ENCODE assay signal across 17 cellular contexts in the genomic region with DNA sequence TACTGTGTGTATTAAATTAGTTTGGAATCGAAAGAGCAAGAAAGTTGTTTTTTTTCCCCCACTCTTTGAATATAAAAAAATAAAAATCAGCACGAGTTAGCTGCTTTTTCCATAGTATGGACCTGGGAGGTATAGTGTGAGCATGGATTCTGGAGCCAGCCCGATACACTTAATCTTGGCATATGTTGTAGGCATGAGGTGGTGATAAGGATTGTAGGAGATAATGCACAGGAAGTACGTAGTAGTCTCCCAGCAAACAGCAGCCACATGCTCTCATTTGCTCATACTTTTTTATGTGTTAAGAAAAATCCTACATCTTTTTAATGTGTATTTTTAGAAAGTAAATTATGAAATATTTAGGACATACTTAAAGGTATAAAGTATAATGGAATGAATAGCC. TPM values are rescaled to one million over a fixed set of nuclear protein-coding genes. Genes with fewer than 3 reads are reported as not detected.
DNase-seq lines count a peak whose midpoint lies in the region; ATAC-seq, FAIRE-seq and TF ChIP-seq lines count a peak whose summit lies in the region.
"Had no signal": no experiment of that assay in that cellular context is flagged by ENCODE, and none has a peak within 500 bp of the region (broad histone marks: within the 10 kb centered on the region; RNA-seq: fewer than 3 reads in every experiment).

No MANE protein-coding gene starts in this region.

- H2AFZ ChIP-seq in HepG2 (ENCODE audit: low read length), result no peak overlapping the region

- H3K27ac ChIP-seq in gastrocnemius medialis, result peak overlapping the region; percentile 96 to 100 (median 98)
- no peak overlapping the region for H3K27ac ChIP-seq in HepG2 (ENCODE audit: extremely low read length, insufficient read depth, low read length)
- H3K27ac ChIP-seq: SJCRH30 had no signal

- no peak for FAIRE-seq in HepG2 (lab: Jason Lieb, UNC)
- FAIRE-seq: endothelial cell of umbilical vein, GM18507, pancreas had no signal

- ATAC-seq in gastrocnemius medialis (no peak), HepG2 (no peak)
- no peak for ATAC-seq in effector memory CD8-positive, alpha-beta T cell (replicated peaks)
- ATAC-seq: pancreas had no signal

- TF ChIP-seq RAD21 in HepG2 (CRISPR knock-in tag; IDR thresholded peaks at IDR 0.05), result no peak

- H3K4me3 Mint-ChIP-seq in activated CD4-positive, alpha-beta memory T cell treated with anti-CD3 and anti-CD28 coated beads, Interleukin-2, amount 10 ng/mL, durations not matched to agents 7 days and 5 days, result peak overlapping the region; percentile 7
- no peak overlapping the region for H3K4me3 Mint-ChIP-seq in activated CD4-positive, alpha-beta memory T cell treated with anti-CD3 and anti-CD28 coated beads for 36 hours
- no peak overlapping the region for H3K4me3 Mint-ChIP-seq in effector memory CD8-positive, alpha-beta T cell

- DNase-seq in activated CD4-positive, alpha-beta memory T cell treated with anti-CD3 and anti-CD28 coated beads, Interleukin-2, amount 10 ng/mL, durations not matched to agents 7 days and 5 days, result no peak
- no peak for DNase-seq in activated CD4-positive, alpha-beta memory T cell treated with anti-CD3 and anti-CD28 coated beads for 36 hours
- DNase-seq in OCI-M1 (lab: John Stamatoyannopoulos, UW) (peak; percentile 30), erythroblast (lab: John Stamatoyannopoulos, UW) (peak; percentile 65 to 85), gastrocnemius medialis (no peak), NCI-H748 treated with DMSO at 0.1 percent for 48 hours (lab: John Stamatoyannopoulos, UW) (no peak), HepG2 (ENCODE audit: low spot score) (no peak)
- DNase-seq in effector memory CD8-positive, alpha-beta T cell, result no peak
- DNase-seq: midbrain; NCI-H1105 treated with DMSO at 0.1 percent for 48 hours; pancreas; SJCRH30; stimulated activated CD4-positive, alpha-beta T cell treated with anti-CD3 and anti-CD28 coated beads, Interleukin-15, amount 100 ng/mL, for 24 hours; WERI-Rb-1 had no signal

- no peaks in the 10 kb centered on the region for H3K27me3 ChIP-seq in gastrocnemius medialis
- no peaks in the 10 kb centered on the region; a peak in 1 of 5 replicates for H3K27me3 ChIP-seq in HepG2 (ENCODE audit: control insufficient read depth in 1 of 2, insufficient read depth in 2 of 2, low read length in 2 of 2)
- H3K27me3 ChIP-seq: pancreas, SJCRH30 had no signal

- no peaks in the 10 kb centered on the region for H3K9me3 Mint-ChIP-seq in activated CD4-positive, alpha-beta memory T cell treated with anti-CD3 and anti-CD28 coated beads, Interleukin-2, amount 10 ng/mL, durations not matched to agents 7 days and 5 days
- no peaks in the 10 kb centered on the region for H3K9me3 Mint-ChIP-seq in activated CD4-positive, alpha-beta memory T cell treated with anti-CD3 and anti-CD28 coated beads for 36 hours
- H3K9me3 Mint-ChIP-seq in effector memory CD8-positive, alpha-beta T cell, result no peaks in the 10 kb centered on the region

- H3K4me1 Mint-ChIP-seq in activated CD4-positive, alpha-beta memory T cell treated with anti-CD3 and anti-CD28 coated beads, Interleukin-2, amount 10 ng/mL, durations not matched to agents 7 days and 5 days, result peaks cover 20% of the 10 kb centered on the region
- H3K4me1 Mint-ChIP-seq in activated CD4-positive, alpha-beta memory T cell treated with anti-CD3 and anti-CD28 coated beads for 36 hours (ENCODE audit: low read depth), result peaks cover 6% of the 10 kb centered on the region
- H3K4me1 Mint-ChIP-seq in effector memory CD8-positive, alpha-beta T cell (ENCODE audit: low read depth in 2 of 2), result peaks cover 12 to 17% of the 10 kb centered on the region in 2 donors

- no peak overlapping the region for H3K27ac Mint-ChIP-seq in activated CD4-positive, alpha-beta memory T cell treated with anti-CD3 and anti-CD28 coated beads, Interleukin-2, amount 10 ng/mL, durations not matched to agents 7 days and 5 days
- H3K27ac Mint-ChIP-seq in activated CD4-positive, alpha-beta memory T cell treated with anti-CD3 and anti-CD28 coated beads for 36 hours, result no peak overlapping the region
- no peak overlapping the region for H3K27ac Mint-ChIP-seq in effector memory CD8-positive, alpha-beta T cell

- intact Hi-C loops in activated CD4-positive, alpha-beta memory T cell treated with anti-CD3 and anti-CD28 coated beads for 36 hours (cut with micrococcal nuclease), result loop anchor here (5.0 to 10.0 kb wide), 4 partner anchors 391 to 1047 kb away; partner anchors contain the start of genes ATAD2B and NCOA1
- intact Hi-C loops in gastrocnemius medialis (cut with DNase I; ENCODE audit: low total_unique reads), result loop anchor here (5.0 to 10.0 kb wide), 3 partner anchors 53 to 371 kb away; partner anchors contain the start of gene DNMT3A
- intact Hi-C loops in HepG2 (cut with micrococcal nuclease; ENCODE audit: unreplicated experiment), result loop anchor here (2.0 kb wide), 1 partner anchor 223 kb away; no protein-coding TSS in a partner anchor

- H3K9me3 ChIP-seq in gastrocnemius medialis (no peaks in the 10 kb centered on the region), HepG2 (ENCODE audit: low read length) (no peaks in the 10 kb centered on the region)
- H3K9me3 ChIP-seq: pancreas, SJCRH30, thoracic aorta had no signal

- H3K27me3 Mint-ChIP-seq in activated CD4-positive, alpha-beta memory T cell treated with anti-CD3 and anti-CD28 coated beads, Interleukin-2, amount 10 ng/mL, durations not matched to agents 7 days and 5 days, result no peaks in the 10 kb centered on the region
- H3K27me3 Mint-ChIP-seq in activated CD4-positive, alpha-beta memory T cell treated with anti-CD3 and anti-CD28 coated beads for 36 hours, result no peaks in the 10 kb centered on the region
- H3K27me3 Mint-ChIP-seq in effector memory CD8-positive, alpha-beta T cell, result no peaks in the 10 kb centered on the region

- H3K4me3 ChIP-seq in gastrocnemius medialis, result no peak overlapping the region
- no peak overlapping the region for H3K4me3 ChIP-seq in HepG2 (replicated peaks in 1 of 3; ENCODE audit: insufficient read depth in 1 of 3, low read depth in 2 of 3, low read length in 3 of 3)
- H3K4me3 ChIP-seq: pancreas, SJCRH30 had no signal

- no peak for TF ChIP-seq POLR2A in erythroblast (IDR thresholded peaks at IDR 0.05; ENCODE audit: low read length)
- TF ChIP-seq POLR2A in gastrocnemius medialis (IDR thresholded peaks at IDR 0.05), result no peak
- no peak for TF ChIP-seq POLR2A in HepG2 (IDR thresholded peaks at IDR 0.05; ENCODE audit: insufficient read depth in 1 of 2, low read depth in 2 of 2, low read length in 2 of 2)

- 90% methylated on average over 4 of the region's 4 CpGs for WGBS in HepG2 (ENCODE audit: low lambda C conversion rate)

- peaks cover 9 to 22% of the 10 kb centered on the region in 2 donors for H3K4me1 ChIP-seq in gastrocnemius medialis
- peaks cover 44% of the 10 kb centered on the region for H3K4me1 ChIP-seq in HepG2 (ENCODE audit: insufficient read depth, low read length)
- H3K4me1 ChIP-seq: SJCRH30 had no signal

- in situ Hi-C loops in gastrocnemius medialis (cut with MboI; ENCODE audit: low sequenced_read_pairs in 4 of 4), result loop anchor here in 1 of 4 donors (10.0 kb wide), 1 partner anchor 71 kb away; the partner anchor contains the start of gene EFR3B
- in situ Hi-C loops in HepG2 (cut with HindIII; ENCODE audit: extremely low pct_ligation_motif_present, low pct_unique_long_range_greater_than_20kb), result no loop called here

- no peaks in the 10 kb centered on the region for H4K20me1 ChIP-seq in HepG2 (ENCODE audit: insufficient read depth, low read length)

- peaks cover 2% of the 10 kb centered on the region for H3K36me3 Mint-ChIP-seq in activated CD4-positive, alpha-beta memory T cell treated with anti-CD3 and anti-CD28 coated beads, Interleukin-2, amount 10 ng/mL, durations not matched to agents 7 days and 5 days (ENCODE audit: low read depth)
- peaks cover 13% of the 10 kb centered on the region for H3K36me3 Mint-ChIP-seq in activated CD4-positive, alpha-beta memory T cell treated with anti-CD3 and anti-CD28 coated beads for 36 hours
- H3K36me3 Mint-ChIP-seq in effector memory CD8-positive, alpha-beta T cell (ENCODE audit: insufficient read depth), result peaks cover 29% of the 10 kb centered on the region

- no peak overlapping the region for H3K9ac ChIP-seq in HepG2 (ENCODE audit: insufficient read depth, low read depth, low read length)

- no TSS peak for BruUV-seq in HepG2 (replicated peaks; lab: Mats Ljungman, UMichigan)

- CTCF ChIA-PET in activated CD4-positive, alpha-beta memory T cell treated with anti-CD3 and anti-CD28 coated beads, Interleukin-2, amount 10 ng/mL, durations not matched to agents 7 days and 5 days (lab: Charles Lee), result interaction anchor here (0.9 to 8.2 kb wide), 4 partner anchors 146 to 389 kb away, joined by 3 to 151 read pairs (median 6); no protein-coding TSS in a partner anchor
- CTCF ChIA-PET in activated CD4-positive, alpha-beta memory T cell treated with anti-CD3 and anti-CD28 coated beads for 36 hours (lab: Charles Lee), result interaction anchor here (0.8 to 8.5 kb wide), 3 partner anchors 10 to 222 kb away, joined by 4 to 271 read pairs (median 9); no protein-coding TSS in a partner anchor
- CTCF ChIA-PET in HepG2 (lab: Yijun Ruan, JAX; ENCODE audit: low intra/inter-chr PET ratio, low total read pairs), result interaction anchor here (3.2 kb wide), 1 partner anchor 156 kb away, joined by 47 read pairs; no protein-coding TSS in a partner anchor

- H3K36me3 ChIP-seq in gastrocnemius medialis (no peaks in the 10 kb centered on the region), HepG2 (replicated peaks in 1 of 2; ENCODE audit: control insufficient read depth in 1 of 2, insufficient read depth in 2 of 2, low read length in 2 of 2) (no peaks in the 10 kb centered on the region)
- H3K36me3 ChIP-seq: pancreas, SJCRH30, thoracic aorta, WERI-Rb-1 had no signal

- TF ChIP-seq CTCF in gastrocnemius medialis (IDR thresholded peaks at IDR 0.05 in 4 of 5, conservative IDR thresholded peaks at IDR 0.05 in 1 of 5) (no peak), HepG2 (CRISPR knock-in tag; IDR thresholded peaks at IDR 0.05) (no peak)

- peaks cover 16% of the 10 kb centered on the region for H3K79me2 ChIP-seq in HepG2 (ENCODE audit: insufficient read depth, low read length)

- H3K4me2 ChIP-seq in HepG2 (ENCODE audit: low read depth, low read length), result no peak overlapping the region

- TF ChIP-seq EP300 in HepG2 (IDR thresholded peaks at IDR 0.05; ENCODE audit: low read depth in 2 of 2, low read length in 2 of 2) (no peak), HepG2 (CRISPR knock-in tag; IDR thresholded peaks at IDR 0.05; ENCODE audit: borderline replicate concordance) (no peak)

- POLR2A ChIA-PET in activated CD4-positive, alpha-beta memory T cell treated with anti-CD3 and anti-CD28 coated beads, Interleukin-2, amount 10 ng/mL, durations not matched to agents 7 days and 5 days (lab: Charles Lee), result interaction anchor here (2.0 kb wide), 1 partner anchor 53 kb away, joined by 7 read pairs; the partner anchor contains the start of gene ADCY3
- POLR2A ChIA-PET in activated CD4-positive, alpha-beta memory T cell treated with anti-CD3 and anti-CD28 coated beads for 36 hours (lab: Charles Lee), result interaction anchor here (1.4 kb wide), 1 partner anchor 8 kb away, joined by 3 read pairs; no protein-coding TSS in a partner anchor
- POLR2A ChIA-PET in HepG2 (lab: Yijun Ruan, JAX), result no interaction called here

RNA-seq across cellular contexts. Expression of gene DNAJC27, which starts 2.1 kb away (rescaled TPM):
- 1 to 10 TPM; 7.6 to 8.1 TPM for total RNA-seq in activated CD4-positive, alpha-beta memory T cell treated with anti-CD3 and anti-CD28 coated beads, Interleukin-2, amount 10 ng/mL, durations not matched to agents 7 days and 5 days
- total RNA-seq in activated CD4-positive, alpha-beta memory T cell treated with anti-CD3 and anti-CD28 coated beads for 36 hours, result 1 to 10 TPM; 5.5 to 6.9 TPM
- total RNA-seq in gastrocnemius medialis, result 10 to 100 TPM in 1 of 4 donors, 1 to 10 TPM in 3; 3.0 to 11.0 (median 4.9) TPM
- total RNA-seq in HepG2 (2016; rRNA removed; fragmentation: Illumina TruSeq; extraction: Trizol), result 2.3 and 3.1 TPM in 2 replicates
- total RNA-seq in HepG2 (2016; cell fraction: cytosol; rRNA removed; fragmentation: Illumina TruSeq; extraction: Trizol; ENCODE audit: low read depth), result 0.79 and 1.5 TPM in 2 replicates
- total RNA-seq in HepG2 (2016; cell fraction: insoluble cytoplasmic fraction; rRNA removed; fragmentation: Illumina TruSeq; extraction: Trizol), result 2.2 and 3.0 TPM in 2 replicates
- 1.4 and 1.5 TPM in 2 replicates for total RNA-seq in HepG2 (2016; cell fraction: membrane; rRNA removed; fragmentation: Illumina TruSeq; extraction: Trizol)
- 7.0 and 8.0 TPM in 2 replicates for total RNA-seq in HepG2 (2016; cell fraction: nucleus; rRNA removed; fragmentation: Illumina TruSeq; extraction: Trizol)
- 3.7 TPM in 2 replicates for polyA plus RNA-seq in HepG2 (2011; rRNA removed)
- polyA plus RNA-seq in HepG2 (2011; cell fraction: cytosol; rRNA removed), result 1.2 and 1.8 TPM in 2 replicates
- 6.6 and 7.5 TPM in 2 replicates for polyA plus RNA-seq in HepG2 (2011; cell fraction: nucleus; rRNA removed)
- polyA plus RNA-seq in HepG2 (2012), result 3.3 and 3.4 TPM in 2 replicates
- 0.52 and 1.00 TPM in 2 replicates for polyA plus RNA-seq in HepG2 (2016; cell fraction: cytosol; fragmentation: Illumina TruSeq; extraction: Trizol; ENCODE audit: low read depth)
- 1.5 and 1.7 TPM in 2 replicates for polyA plus RNA-seq in HepG2 (2016; cell fraction: insoluble cytoplasmic fraction; fragmentation: Illumina TruSeq; extraction: Trizol; ENCODE audit: low read depth)
- polyA plus RNA-seq in HepG2 (2016; cell fraction: membrane; fragmentation: Illumina TruSeq; extraction: Trizol; ENCODE audit: low read depth), result 1.0 TPM in 2 replicates
- polyA plus RNA-seq in HepG2 (2016; cell fraction: nucleus; fragmentation: Illumina TruSeq; extraction: Trizol; ENCODE audit: insufficient read depth, low read depth), result 5.5 and 6.3 TPM in 2 replicates
- 2.1 and 3.3 TPM in 2 replicates for polyA minus RNA-seq in HepG2 (2011; rRNA and poly(A)+ RNA removed; ENCODE audit: low replicate concordance)
- polyA minus RNA-seq in HepG2 (2011; cell fraction: cytosol; rRNA and poly(A)+ RNA removed), result 1.2 and 1.5 TPM in 2 replicates
- polyA minus RNA-seq in HepG2 (2011; cell fraction: nucleus; rRNA and poly(A)+ RNA removed), result 18.9 and 22.9 TPM in 2 replicates

RNA-seq across cellular contexts. Expression of gene ADCY3, which starts 53.8 kb away (rescaled TPM):
- total RNA-seq in activated CD4-positive, alpha-beta memory T cell treated with anti-CD3 and anti-CD28 coated beads, Interleukin-2, amount 10 ng/mL, durations not matched to agents 7 days and 5 days, result 10 to 100 TPM; 55.6 to 58.5 TPM
- 10 to 100 TPM; 68.7 to 71.7 TPM for total RNA-seq in activated CD4-positive, alpha-beta memory T cell treated with anti-CD3 and anti-CD28 coated beads for 36 hours
- total RNA-seq in gastrocnemius medialis (10 to 100 TPM in 2 of 4 donors, 1 to 10 TPM in 2; 3.9 to 16.6 (median 12.3) TPM), HepG2 (2016; rRNA removed; fragmentation: Illumina TruSeq; extraction: Trizol) (0.11 TPM in 1 of 2 replicates, not detected in the other)
- total RNA-seq in HepG2 (2016; cell fraction: cytosol; rRNA removed; fragmentation: Illumina TruSeq; extraction: Trizol; ENCODE audit: low read depth), result not detected in 2 replicates
- total RNA-seq in HepG2 (2016; cell fraction: insoluble cytoplasmic fraction; rRNA removed; fragmentation: Illumina TruSeq; extraction: Trizol), result 0.13 and 0.21 TPM in 2 replicates
- 0.21 TPM in 1 of 2 replicates, not detected in the other for total RNA-seq in HepG2 (2016; cell fraction: membrane; rRNA removed; fragmentation: Illumina TruSeq; extraction: Trizol)
- total RNA-seq in HepG2 (2016; cell fraction: nucleus; rRNA removed; fragmentation: Illumina TruSeq; extraction: Trizol), result not detected in 2 replicates
- polyA plus RNA-seq in HepG2 (2011; rRNA removed), result 0.40 and 0.61 TPM in 2 replicates
- polyA plus RNA-seq in HepG2 (2011; cell fraction: cytosol; rRNA removed), result 0.10 and 0.42 TPM in 2 replicates
- 1.8 and 2.6 TPM in 2 replicates for polyA plus RNA-seq in HepG2 (2011; cell fraction: nucleus; rRNA removed)
- polyA plus RNA-seq in HepG2 (2012), result 0.12 and 0.13 TPM in 2 replicates
- not detected in 2 replicates for polyA plus RNA-seq in HepG2 (2016; cell fraction: cytosol; fragmentation: Illumina TruSeq; extraction: Trizol; ENCODE audit: low read depth)
- not detected in 2 replicates for polyA plus RNA-seq in HepG2 (2016; cell fraction: insoluble cytoplasmic fraction; fragmentation: Illumina TruSeq; extraction: Trizol; ENCODE audit: low read depth)
- 0.36 TPM in 1 of 2 replicates, not detected in the other for polyA plus RNA-seq in HepG2 (2016; cell fraction: membrane; fragmentation: Illumina TruSeq; extraction: Trizol; ENCODE audit: low read depth)
- polyA plus RNA-seq in HepG2 (2016; cell fraction: nucleus; fragmentation: Illumina TruSeq; extraction: Trizol; ENCODE audit: insufficient read depth, low read depth), result not detected in 2 replicates
- polyA minus RNA-seq in HepG2 (2011; rRNA and poly(A)+ RNA removed; ENCODE audit: low replicate concordance), result 1.3 and 222 TPM in 2 replicates
- polyA minus RNA-seq in HepG2 (2011; cell fraction: cytosol; rRNA and poly(A)+ RNA removed), result 1.1 and 1.8 TPM in 2 replicates
- 0.77 and 1.2 TPM in 2 replicates for polyA minus RNA-seq in HepG2 (2011; cell fraction: nucleus; rRNA and poly(A)+ RNA removed)

Comparison
In these comparisons a context has a peak if more than half of its experiments do, and no peak if none do; other contexts are left out.
1. DNase-seq: peak in OCI-M1 (single experiment) and erythroblast (2 of 2); none in activated CD4-positive, alpha-beta memory T cell treated with anti-CD3 and anti-CD28 coated beads, Interleukin-2, amount 10 ng/mL, durations not matched to agents 7 days and 5 days (single experiment), activated CD4-positive, alpha-beta memory T cell treated with anti-CD3 and anti-CD28 coated beads for 36 hours (single experiment), gastrocnemius medialis (0 of 2), effector memory CD8-positive, alpha-beta T cell (0 of 3), NCI-H748 treated with DMSO at 0.1 percent for 48 hours (single experiment) and HepG2 (single experiment).
2. RNA of gene ADCY3, which starts 53.8 kb away (total RNA-seq): 68.7 to 71.7 TPM in activated CD4-positive, alpha-beta memory T cell treated with anti-CD3 and anti-CD28 coated beads for 36 hours, 55.6 to 58.5 TPM in activated CD4-positive, alpha-beta memory T cell treated with anti-CD3 and anti-CD28 coated beads, Interleukin-2, amount 10 ng/mL, durations not matched to agents 7 days and 5 days and 3.9 to 16.6 TPM in gastrocnemius medialis; 0.11 to 0.21 TPM in HepG2; every median in the first group is over 4 times any median in the second.